In the genomic region with DNA sequence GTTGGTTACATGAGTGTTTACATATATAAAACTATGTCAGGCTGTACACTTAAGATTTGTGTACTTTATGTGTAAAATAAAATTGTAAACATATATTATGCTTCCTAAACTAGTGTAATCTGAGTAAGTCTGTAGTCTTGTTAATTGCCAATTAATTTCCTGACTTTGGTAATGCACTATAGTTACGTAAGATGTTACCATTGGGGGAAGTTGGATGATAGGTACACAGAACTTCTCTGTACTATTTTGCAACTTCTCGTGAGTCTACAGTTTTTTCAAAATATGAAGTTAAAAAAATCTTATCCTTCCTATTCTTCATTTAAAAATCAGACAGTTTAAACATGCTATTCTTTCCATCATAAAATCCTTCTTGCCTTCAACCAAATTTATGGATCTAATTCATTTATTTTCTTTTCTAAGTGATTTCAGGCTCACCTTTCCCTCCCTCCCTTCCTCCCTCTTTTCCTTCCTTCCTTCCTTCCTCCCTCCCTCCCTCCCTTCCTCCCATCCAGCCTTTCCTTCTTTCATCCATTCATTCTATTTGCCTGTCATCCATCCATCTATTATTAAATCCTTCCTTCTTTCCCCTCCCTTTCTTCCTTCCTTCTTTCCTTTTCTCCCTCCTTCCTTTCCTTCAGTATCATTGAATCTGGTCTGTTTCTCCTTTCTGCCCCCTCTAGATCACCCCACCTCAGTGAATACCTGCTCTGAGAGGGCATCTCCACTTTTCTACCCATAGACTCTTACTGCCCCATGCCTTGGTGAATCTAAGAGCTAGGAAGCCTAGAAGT, we compare ENCODE assay signal across 1 cellular context.
TF ChIP-seq lines count a peak whose summit lies in the region.

No MANE protein-coding gene starts in this region.

TF ChIP-seq in HepG2, 621 proteins besides CTCF, POLR2A, EP300 and RAD21:
- TF ChIP-seq, protein P1, sequence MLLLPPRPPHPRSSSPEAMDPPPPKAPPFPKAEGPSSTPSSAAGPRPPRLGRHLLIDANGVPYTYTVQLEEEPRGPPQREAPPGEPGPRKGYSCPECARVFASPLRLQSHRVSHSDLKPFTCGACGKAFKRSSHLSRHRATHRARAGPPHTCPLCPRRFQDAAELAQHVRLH (CRISPR knock-in tag; IDR thresholded peaks at IDR 0.05; ENCODE audit: borderline replicate concordance, low read depth) = no peak
- TF ChIP-seq CHCHD3 (CRISPR knock-in tag; IDR thresholded peaks at IDR 0.05) = no peak
- TF ChIP-seq ZNF431 (CRISPR knock-in tag; IDR thresholded peaks at IDR 0.05; ENCODE audit: borderline replicate concordance, low read depth) = no peak
- TF ChIP-seq, protein P2, sequence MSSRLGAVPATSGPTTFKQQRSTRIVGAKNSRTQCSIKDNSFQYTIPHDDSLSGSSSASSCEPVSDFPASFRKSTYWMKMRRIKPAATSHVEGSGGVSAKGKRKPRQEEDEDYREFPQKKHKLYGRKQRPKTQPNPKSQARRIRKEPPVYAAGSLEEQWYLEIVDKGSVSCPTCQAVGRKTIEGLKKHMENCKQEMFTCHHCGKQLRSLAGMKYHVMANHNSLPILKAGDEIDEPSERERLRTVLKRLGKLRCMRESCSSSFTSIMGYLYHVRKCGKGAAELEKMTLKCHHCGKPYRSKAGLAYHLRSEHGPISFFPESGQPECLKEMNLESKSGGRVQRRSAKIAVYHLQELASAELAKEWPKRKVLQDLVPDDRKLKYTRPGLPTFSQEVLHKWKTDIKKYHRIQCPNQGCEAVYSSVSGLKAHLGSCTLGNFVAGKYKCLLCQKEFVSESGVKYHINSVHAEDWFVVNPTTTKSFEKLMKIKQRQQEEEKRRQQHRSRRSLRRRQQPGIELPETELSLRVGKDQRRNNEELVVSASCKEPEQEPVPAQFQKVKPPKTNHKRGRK (CRISPR knock-in tag; IDR thresholded peaks at IDR 0.05) = no peak
- TF ChIP-seq, protein P3, sequence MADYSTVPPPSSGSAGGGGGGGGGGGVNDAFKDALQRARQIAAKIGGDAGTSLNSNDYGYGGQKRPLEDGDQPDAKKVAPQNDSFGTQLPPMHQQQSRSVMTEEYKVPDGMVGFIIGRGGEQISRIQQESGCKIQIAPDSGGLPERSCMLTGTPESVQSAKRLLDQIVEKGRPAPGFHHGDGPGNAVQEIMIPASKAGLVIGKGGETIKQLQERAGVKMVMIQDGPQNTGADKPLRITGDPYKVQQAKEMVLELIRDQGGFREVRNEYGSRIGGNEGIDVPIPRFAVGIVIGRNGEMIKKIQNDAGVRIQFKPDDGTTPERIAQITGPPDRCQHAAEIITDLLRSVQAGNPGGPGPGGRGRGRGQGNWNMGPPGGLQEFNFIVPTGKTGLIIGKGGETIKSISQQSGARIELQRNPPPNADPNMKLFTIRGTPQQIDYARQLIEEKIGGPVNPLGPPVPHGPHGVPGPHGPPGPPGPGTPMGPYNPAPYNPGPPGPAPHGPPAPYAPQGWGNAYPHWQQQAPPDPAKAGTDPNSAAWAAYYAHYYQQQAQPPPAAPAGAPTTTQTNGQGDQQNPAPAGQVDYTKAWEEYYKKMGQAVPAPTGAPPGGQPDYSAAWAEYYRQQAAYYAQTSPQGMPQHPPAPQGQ (CRISPR knock-in tag; IDR thresholded peaks at IDR 0.05; ENCODE audit: borderline replicate concordance) = no peak
- no peak for TF ChIP-seq CENPT (CRISPR knock-in tag; IDR thresholded peaks at IDR 0.05; ENCODE audit: low read depth)
- 0 out of 2 replicates have a peak, but pooled peaks have one; percentile 16 for TF ChIP-seq CEBPB (IDR thresholded peaks at IDR 0.05; ENCODE audit: borderline replicate concordance, low read depth, low read length)
- TF ChIP-seq, protein P4, sequence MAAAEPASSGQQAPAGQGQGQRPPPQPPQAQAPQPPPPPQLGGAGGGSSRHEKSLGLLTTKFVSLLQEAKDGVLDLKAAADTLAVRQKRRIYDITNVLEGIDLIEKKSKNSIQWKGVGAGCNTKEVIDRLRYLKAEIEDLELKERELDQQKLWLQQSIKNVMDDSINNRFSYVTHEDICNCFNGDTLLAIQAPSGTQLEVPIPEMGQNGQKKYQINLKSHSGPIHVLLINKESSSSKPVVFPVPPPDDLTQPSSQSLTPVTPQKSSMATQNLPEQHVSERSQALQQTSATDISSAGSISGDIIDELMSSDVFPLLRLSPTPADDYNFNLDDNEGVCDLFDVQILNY (CRISPR knock-in tag; conservative IDR thresholded peaks at IDR 0.05) = no peak
- no peak for TF ChIP-seq ISX (CRISPR knock-in tag; conservative IDR thresholded peaks at IDR 0.05)
TF ChIP-seq in HepG2: peak in this region for 1.
